Comparison of ENCODE assay signal across 2 cellular contexts in genomic region chr6:37637562-37638413, GRCh38.
TF ChIP-seq lines count a peak whose summit lies in the region.

No MANE protein-coding gene starts in this region.

TF ChIP-seq in HepG2, 621 proteins besides CTCF, POLR2A, EP300 and RAD21 (continued from another document):
- TF ChIP-seq ZBTB33 (CRISPR knock-in tag; IDR thresholded peaks at IDR 0.05) (peak; percentile 16; the same call in 1 of the 2 replicates), HNRNPH1 (optimal IDR thresholded peaks at IDR 0.05; ENCODE audit: low read depth, low read length) (no peak), FOXA1 (IDR thresholded peaks at IDR 0.05) (no peak), FOXA1 (CRISPR knock-in tag; IDR thresholded peaks at IDR 0.05) (peak; percentile 19; the same call in 1 of the 2 replicates), CREB1 (IDR thresholded peaks at IDR 0.05) (peak; percentile 95), CREB1 (CRISPR knock-in tag; IDR thresholded peaks at IDR 0.05) (no peak)
TF ChIP-seq in HepG2: peak in this region for 6.

TF ChIP-seq in K562, 482 proteins besides CTCF, POLR2A, EP300 and RAD21 (continued from another document):
- TF ChIP-seq CTBP1 (IDR thresholded peaks at IDR 0.05; ENCODE audit: borderline replicate concordance) (peak; percentile 40; the same call in 1 of the 2 replicates), ZBTB17 (CRISPR knock-in tag; IDR thresholded peaks at IDR 0.05) (no peak), ZBTB40 (IDR thresholded peaks at IDR 0.05) (peak; percentile 85), ZBTB40 (CRISPR knock-in tag; IDR thresholded peaks at IDR 0.05) (no peak)
TF ChIP-seq in K562: peak in this region for 38.
